8 cellular contexts compared by ENCODE assay signal in the genomic region with DNA sequence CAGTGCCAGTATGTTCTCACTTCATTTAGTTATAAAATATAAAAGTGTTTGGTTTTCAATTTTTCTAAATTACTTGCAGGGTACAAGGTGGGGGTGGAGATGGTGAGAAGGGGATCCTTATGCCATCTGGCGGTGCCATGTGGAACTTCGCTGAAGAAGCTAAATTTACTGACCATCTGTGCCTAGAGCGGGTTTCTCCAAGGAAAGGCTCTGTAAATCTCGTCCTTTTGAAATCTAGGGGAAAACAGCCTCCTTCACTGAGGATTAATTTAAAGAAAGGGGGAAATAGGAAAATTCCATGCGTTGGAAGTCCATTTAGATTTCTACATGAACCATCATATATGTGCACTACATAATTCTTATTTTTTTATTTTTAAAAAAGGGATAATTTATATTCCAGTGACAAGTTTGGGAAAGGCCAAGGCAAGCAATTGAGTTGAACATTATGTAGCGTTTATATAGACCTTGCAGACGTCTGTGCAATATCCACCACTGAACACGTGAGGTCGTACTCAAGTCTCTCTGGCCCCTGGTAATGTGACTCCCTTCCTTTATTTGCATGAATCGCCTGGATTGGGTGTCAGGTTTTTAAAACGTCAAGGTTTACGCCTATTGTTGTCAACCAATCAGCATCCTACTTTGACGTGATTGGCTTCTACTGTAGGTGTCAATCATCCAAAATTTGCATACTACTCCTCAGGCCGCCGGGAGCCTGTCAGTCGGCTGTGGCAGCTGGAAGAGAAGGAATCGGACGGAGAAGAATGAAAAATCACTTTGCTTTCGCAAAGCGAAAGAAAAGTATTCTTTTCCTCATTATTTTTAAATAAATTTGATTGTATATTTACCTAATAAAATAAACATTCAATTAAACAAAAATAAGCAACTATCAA.
DNase-seq lines count a peak whose midpoint lies in the region; ATAC-seq and TF ChIP-seq lines count a peak whose summit lies in the region.

No MANE protein-coding gene starts in this region.

- H3F3A ChIP-seq in GM23248 (ENCODE audit: insufficient read depth), result peaks cover 42% of the 10 kb centered on the region

- peak overlapping the region; percentile 97 for H3K27ac ChIP-seq in GM23248
- H3K27ac ChIP-seq in esophagus muscularis mucosa (replicated peaks in 1 of 4), result peak overlapping the region; percentile 84 to 87 (median 84)

- peak; percentile 47 for TF ChIP-seq POLR2A in esophagus muscularis mucosa (IDR thresholded peaks at IDR 0.05; ENCODE audit: low read depth)

- peak; percentile 67 to 80 (median 68) for TF ChIP-seq CTCF in esophagus muscularis mucosa (IDR thresholded peaks at IDR 0.05)

- in situ Hi-C loops in GM23248 (cut with MboI), result loop anchor here (5.0 to 10.0 kb wide), 3 partner anchors 468 to 1320 kb away; a partner anchor contains a TSS

- H3K4me3 ChIP-seq in GM23248, result peak overlapping the region; percentile 85
- H3K4me3 ChIP-seq in esophagus muscularis mucosa, result peak overlapping the region in 1 of 4 donors; percentile 57

- peaks cover 51% of the 10 kb centered on the region for H3K4me1 ChIP-seq in GM23248 (ENCODE audit: insufficient read depth)
- peaks cover 24 to 69% (median 60%) of the 10 kb centered on the region in 4 donors for H3K4me1 ChIP-seq in esophagus muscularis mucosa

- H3K9me3 ChIP-seq in GM23248 (ENCODE audit: low read depth) (no peaks in the 10 kb centered on the region), esophagus muscularis mucosa (no peaks in the 10 kb centered on the region)

- H4K20me1 ChIP-seq in GM23248 (ENCODE audit: insufficient read depth), result no peaks in the 10 kb centered on the region

- H3K9me2 ChIP-seq in GM23248 (ENCODE audit: insufficient read depth), result no peaks in the 10 kb centered on the region

- intact Hi-C loops in esophagus muscularis mucosa (cut with DNase I), result loop anchor here (5.0 kb wide), 5 partner anchors 143 to 1242 kb away; a partner anchor contains a TSS

- no peaks in the 10 kb centered on the region for H3K27me3 ChIP-seq in GM23248 (replicated peaks; ENCODE audit: insufficient read depth)
- peaks cover 4 to 92% (median 45%) of the 10 kb centered on the region in 4 donors for H3K27me3 ChIP-seq in esophagus muscularis mucosa

- no peak for ATAC-seq in GM18867 (IDR thresholded peaks at IDR 0.05; ENCODE audit: unreplicated experiment)
- ATAC-seq in GM21360 (IDR thresholded peaks at IDR 0.05; ENCODE audit: unreplicated experiment), result no peak

- DNase-seq in COLO668 (lab: John Stamatoyannopoulos, UW; ENCODE audit: unreplicated experiment) (peak; percentile 94), GM23248 (peak; percentile 99), NCI-H187 (lab: John Stamatoyannopoulos, UW) (peak; percentile 59 to 80), SW480 (ENCODE audit: low spot score) (peak; percentile 100), esophagus muscularis mucosa (ENCODE audit: extremely low spot score) (no peak), non-pigmented ciliary epithelial cell (ENCODE audit: low read depth) (peak; percentile 94)

- no peaks in the 10 kb centered on the region for H3K36me3 ChIP-seq in GM23248 (ENCODE audit: low read depth)
- no peaks in the 10 kb centered on the region for H3K36me3 ChIP-seq in esophagus muscularis mucosa

- 1% methylated on average over 20 of the region's 20 CpGs for WGBS in GM23248 (ENCODE audit: low coverage in 1 of 2, low lambda C conversion rate in 2 of 2, missing lambda C conversion rate in 2 of 2), 2 experiments
- 19% methylated on average over 20 of the region's 20 CpGs for WGBS in esophagus muscularis mucosa

- TF ChIP-seq EP300 in esophagus muscularis mucosa (IDR thresholded peaks at IDR 0.05), result no peak

- peak overlapping the region; percentile 88 for H3K9ac ChIP-seq in GM23248

- H2AFZ ChIP-seq in GM23248, result peak overlapping the region; percentile 81

- H3K79me2 ChIP-seq in GM23248 (ENCODE audit: insufficient read depth), result peaks cover 6% of the 10 kb centered on the region; the same call in 1 of the 2 replicates

- peak overlapping the region; percentile 100 for H3K4me2 ChIP-seq in GM23248 (ENCODE audit: unreplicated experiment)
